In genomic region chr14:73744175-73744867, GRCh38 we compare ENCODE assay signal across 9 cellular contexts. TPM values are rescaled to one million over a fixed set of nuclear protein-coding genes. Genes with fewer than 3 reads are reported as not detected.
DNase-seq lines count a peak whose midpoint lies in the region; ATAC-seq and TF ChIP-seq lines count a peak whose summit lies in the region.
"Had no signal": no experiment of that assay in that cellular context is flagged by ENCODE, and none has a peak within 500 bp of the region (broad histone marks: within the 10 kb centered on the region; RNA-seq: fewer than 3 reads in every experiment).

No MANE protein-coding gene starts in this region.

- peaks cover 24% of the 10 kb centered on the region for H3K36me3 Mint-ChIP-seq in activated CD4-positive, alpha-beta T cell treated with anti-CD3 and anti-CD28 coated beads, Interleukin-2, amount 10 ng/mL, durations not matched to agents 24 days and 14 days (ENCODE audit: low read depth)
- H3K36me3 Mint-ChIP-seq in activated naive CD8-positive, alpha-beta T cell treated with anti-CD3 and anti-CD28 coated beads, Interleukin-2, amount 50 U/mL, for 24 hours (ENCODE audit: low read depth) = peaks cover 7% of the 10 kb centered on the region

- peak overlapping the region; percentile 91 for H3K4me3 Mint-ChIP-seq in activated CD4-positive, alpha-beta T cell treated with anti-CD3 and anti-CD28 coated beads, Interleukin-2, amount 10 ng/mL, durations not matched to agents 24 days and 14 days
- H3K4me3 Mint-ChIP-seq in activated naive CD8-positive, alpha-beta T cell treated with anti-CD3 and anti-CD28 coated beads, Interleukin-2, amount 50 U/mL, for 24 hours = peak overlapping the region; percentile 80

- no peak overlapping the region for H3K4me3 ChIP-seq in thoracic aorta

- peak overlapping the region; percentile 85 for H3K27ac Mint-ChIP-seq in activated CD4-positive, alpha-beta T cell treated with anti-CD3 and anti-CD28 coated beads, Interleukin-2, amount 10 ng/mL, durations not matched to agents 24 days and 14 days
- H3K27ac Mint-ChIP-seq in activated naive CD8-positive, alpha-beta T cell treated with anti-CD3 and anti-CD28 coated beads, Interleukin-2, amount 50 U/mL, for 24 hours = peak overlapping the region; percentile 97

- TF ChIP-seq CTCF in thoracic aorta (IDR thresholded peaks at IDR 0.05) = no peak

- DNase-seq in activated CD4-positive, alpha-beta T cell treated with anti-CD3 and anti-CD28 coated beads, Interleukin-2, amount 10 ng/mL, durations not matched to agents 24 days and 14 days = peak; percentile 65
- DNase-seq in activated CD4-positive, alpha-beta T cell treated with anti-CD3 and anti-CD28 coated beads, Interleukin-2, amount 50 U/mL, for 1 hour = no peak
- DNase-seq in activated naive CD8-positive, alpha-beta T cell treated with anti-CD3 and anti-CD28 coated beads, Interleukin-2, amount 50 U/mL, for 24 hours = no peak
- DNase-seq in medulla oblongata (ENCODE audit: extremely low spot score) (peak; percentile 58), thoracic aorta (ENCODE audit: low spot score) (no peak), NCI-H2029 treated with DMSO at 0.1 percent for 48 hours (lab: John Stamatoyannopoulos, UW) (no peak), AML-193 (lab: John Stamatoyannopoulos, UW) (no peak)
- DNase-seq: cerebellar nuclear complex had no signal

- peaks cover 80 to 100% of the 10 kb centered on the region in 2 donors for H3K4me1 ChIP-seq in thoracic aorta (ENCODE audit: control insufficient read depth in 1 of 2, low read depth in 2 of 2)

- no peaks in the 10 kb centered on the region for H3K9me3 Mint-ChIP-seq in activated CD4-positive, alpha-beta T cell treated with anti-CD3 and anti-CD28 coated beads, Interleukin-2, amount 10 ng/mL, durations not matched to agents 24 days and 14 days
- no peaks in the 10 kb centered on the region for H3K9me3 Mint-ChIP-seq in activated naive CD8-positive, alpha-beta T cell treated with anti-CD3 and anti-CD28 coated beads, Interleukin-2, amount 50 U/mL, for 24 hours

- intact Hi-C loops in activated CD4-positive, alpha-beta T cell treated with anti-CD3 and anti-CD28 coated beads, Interleukin-2, amount 10 ng/mL, durations not matched to agents 24 days and 14 days (cut with micrococcal nuclease) = loop anchor here (5.0 kb wide), 4 partner anchors 43 to 208 kb away; partner anchors contain the start of genes COQ6, FAM161B and ZNF410

- ATAC-seq in activated naive CD8-positive, alpha-beta T cell treated with anti-CD3 and anti-CD28 coated beads, Interleukin-2, amount 50 U/mL, for 24 hours = no peak
- no peak for ATAC-seq in thoracic aorta (ENCODE audit: insufficient number of reproducible peaks, low FRiP score, low read depth)
- ATAC-seq in HG02763 (IDR thresholded peaks at IDR 0.05; ENCODE audit: unreplicated experiment) = no peak

- H3K27me3 ChIP-seq in thoracic aorta (replicated peaks; ENCODE audit: insufficient read depth) = no peaks in the 10 kb centered on the region

- no peaks in the 10 kb centered on the region for H3K36me3 ChIP-seq in thoracic aorta

- H3K9me3 ChIP-seq in thoracic aorta = no peaks in the 10 kb centered on the region

- H3K4me1 Mint-ChIP-seq in activated CD4-positive, alpha-beta T cell treated with anti-CD3 and anti-CD28 coated beads, Interleukin-2, amount 10 ng/mL, durations not matched to agents 24 days and 14 days = peaks cover 89% of the 10 kb centered on the region
- H3K4me1 Mint-ChIP-seq in activated naive CD8-positive, alpha-beta T cell treated with anti-CD3 and anti-CD28 coated beads, Interleukin-2, amount 50 U/mL, for 24 hours = peaks cover 97% of the 10 kb centered on the region

- peak overlapping the region; percentile 7 to 73 for H3K27ac ChIP-seq in thoracic aorta

- H3K27me3 Mint-ChIP-seq in activated CD4-positive, alpha-beta T cell treated with anti-CD3 and anti-CD28 coated beads, Interleukin-2, amount 10 ng/mL, durations not matched to agents 24 days and 14 days = no peaks in the 10 kb centered on the region
- no peaks in the 10 kb centered on the region for H3K27me3 Mint-ChIP-seq in activated naive CD8-positive, alpha-beta T cell treated with anti-CD3 and anti-CD28 coated beads, Interleukin-2, amount 50 U/mL, for 24 hours

RNA-seq across cellular contexts. Expression of gene PNMA1, which starts 30.1 kb away (rescaled TPM):
- 29.7 and 30.4 TPM in 2 replicates for total RNA-seq in activated CD4-positive, alpha-beta T cell treated with anti-CD3 and anti-CD28 coated beads, Interleukin-2, amount 10 ng/mL, durations not matched to agents 24 days and 14 days
- total RNA-seq in thoracic aorta = 10 to 100 TPM; 27.3 to 37.4 TPM

Comparison
In these comparisons a context has a peak if more than half of its experiments do, and no peak if none do; other contexts are left out.
1. DNase-seq: peak in activated CD4-positive, alpha-beta T cell treated with anti-CD3 and anti-CD28 coated beads, Interleukin-2, amount 10 ng/mL, durations not matched to agents 24 days and 14 days (single experiment) and medulla oblongata (single experiment); none in activated CD4-positive, alpha-beta T cell treated with anti-CD3 and anti-CD28 coated beads, Interleukin-2, amount 50 U/mL, for 1 hour (single experiment), activated naive CD8-positive, alpha-beta T cell treated with anti-CD3 and anti-CD28 coated beads, Interleukin-2, amount 50 U/mL, for 24 hours (single experiment), thoracic aorta (single experiment), NCI-H2029 treated with DMSO at 0.1 percent for 48 hours (single experiment) and AML-193 (0 of 2).